ENCODE assay signal across 9 cellular contexts in the genomic region with DNA sequence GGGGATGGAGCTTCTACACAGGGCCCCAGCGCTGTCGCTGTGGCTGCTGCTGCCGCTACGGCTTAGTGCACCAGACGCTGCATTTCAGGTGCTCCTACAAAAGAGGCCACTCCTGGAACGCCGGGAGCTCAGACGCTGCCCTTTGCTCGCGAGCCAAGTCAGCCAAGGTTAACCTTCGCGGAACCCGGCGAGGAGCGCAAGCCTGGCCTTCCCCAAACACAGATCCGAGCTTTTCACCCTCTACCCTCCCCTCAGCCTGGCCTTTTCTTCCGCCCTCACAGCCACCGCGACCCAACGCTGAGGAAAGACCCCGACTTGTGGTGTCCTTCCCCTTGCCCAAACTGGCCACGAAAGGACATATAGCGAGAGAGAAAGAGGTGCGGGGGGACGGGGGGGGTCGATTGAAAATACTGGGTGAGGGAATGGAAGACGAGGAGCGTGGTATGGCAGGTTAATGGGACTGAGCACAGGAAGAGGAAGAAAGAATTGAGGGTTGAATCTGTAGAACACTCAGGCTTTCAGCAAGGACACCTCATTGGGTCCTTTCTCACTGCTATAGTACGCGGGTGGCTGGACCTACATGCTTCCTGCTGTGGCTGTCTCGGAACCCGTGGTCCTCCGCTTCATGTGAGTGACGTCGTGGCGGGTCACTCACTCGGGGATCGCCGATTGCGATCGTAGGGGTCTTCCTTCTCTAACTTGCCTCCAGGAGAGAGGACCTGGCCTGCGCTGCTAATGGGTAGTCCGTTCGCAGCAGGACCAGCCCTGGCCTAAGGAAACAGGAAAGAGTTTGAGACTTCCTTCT. TPM values are rescaled to one million over a fixed set of nuclear protein-coding genes. Genes with fewer than 3 reads are reported as not detected.
A peak's percentile ranks its signal among the peaks of the same experiment; 100 is the strongest.
DNase-seq lines count a peak whose midpoint lies in the region; ATAC-seq, FAIRE-seq and TF ChIP-seq lines count a peak whose summit lies in the region.
"Had no signal": no experiment of that assay in that cellular context is flagged by ENCODE, and none has a peak within 500 bp of the region (broad histone marks: within the 10 kb centered on the region; RNA-seq: fewer than 3 reads in every experiment).

A gene (plus strand): TSS at position 583 of the 805 bp plus-strand sequence. CDS start 8,460 bp downstream, outside the sequence.
A gene (minus strand): TSS at position 242 of the 805 bp plus-strand sequence. CDS start 7,249 bp downstream, outside the sequence.

- dilution Hi-C loops in keratinocyte (cut with MboI; ENCODE audit: extremely low pct_ligation_motif_present, low sequenced_read_pairs): no loop called here

- H3K9ac ChIP-seq in keratinocyte (ENCODE audit: control insufficient read depth, extremely low read depth, insufficient read depth, low read length): peak within 1 kb of the TSS; percentile 96

- peaks cover 63% of the 10 kb centered on the region for H3K79me2 ChIP-seq in keratinocyte (ENCODE audit: control insufficient read depth, insufficient read depth, low read length)

- peak within 1 kb of the TSS; percentile 97 for H3K4me2 ChIP-seq in keratinocyte (ENCODE audit: control insufficient read depth, extremely low read depth, insufficient read depth, low read depth, low read length)

- peaks cover 2% of the 10 kb centered on the region for H3K36me3 Mint-ChIP-seq in chondrocyte (ENCODE audit: low read depth)

- peak; percentile 83 for DNase-seq in AML-193 (lab: John Stamatoyannopoulos, UW)
- DNase-seq in NCI-H446 treated with DMSO at 0.1 percent for 48 hours (lab: John Stamatoyannopoulos, UW): peak; percentile 81
- peak; percentile 81 for DNase-seq in activated CD4-positive, CD25-positive, alpha-beta regulatory T cell treated with anti-CD3 and anti-CD28 coated beads, Interleukin-2, amount 50 U/mL, for 72 hours
- no peak for DNase-seq in chondrocyte (ENCODE audit: low spot score)
- DNase-seq in keratinocyte (ENCODE audit: low read depth, low spot score): peak; percentile 55
- DNase-seq in stimulated activated CD4-positive, alpha-beta T cell treated with anti-CD3 and anti-CD28 coated beads, Interleukin-15, amount 100 ng/mL, for 1 hour (ENCODE audit: low read depth in 1 of 2, low spot score in 1 of 2): peak; percentile 71 to 76

- H3K36me3 ChIP-seq in keratinocyte (ENCODE audit: control insufficient read depth in 2 of 2, extremely low read depth in 1 of 2, insufficient read depth in 2 of 2, low read length in 2 of 2): no peaks in the 10 kb centered on the region

- no peak within 1 kb of the TSS for H3K27ac Mint-ChIP-seq in chondrocyte (ENCODE audit: unreplicated experiment)
- H3K27ac Mint-ChIP-seq: activated naive CD8-positive, alpha-beta T cell had no signal

- peak within 1 kb of the TSS; percentile 93 for H3K27ac ChIP-seq in keratinocyte (ENCODE audit: control insufficient read depth, insufficient read depth, low read length)

- H3K9me3 Mint-ChIP-seq in chondrocyte (ENCODE audit: low read depth): no peaks in the 10 kb centered on the region

- FAIRE-seq in keratinocyte (lab: Jason Lieb, UNC): peak; percentile 79

- ATAC-seq in HG03378 (IDR thresholded peaks at IDR 0.05; ENCODE audit: unreplicated experiment): peak; percentile 87

- no peaks in the 10 kb centered on the region for H3K9me3 ChIP-seq in keratinocyte (ENCODE audit: control insufficient read depth, low read depth, low read length)

- peak; percentile 86 for TF ChIP-seq POLR2A in GM19099 (IDR thresholded peaks at IDR 0.05; ENCODE audit: extremely low read depth, insufficient read length, low read depth)

- peak within 1 kb of the TSS; percentile 75 to 95 (median 80) for H3K4me3 ChIP-seq in keratinocyte (ENCODE audit: control insufficient read depth in 2 of 3, extremely low read depth in 1 of 3, insufficient read depth in 2 of 3, low read depth in 1 of 3, low read length in 3 of 3)

- H3K9me1 ChIP-seq in keratinocyte (ENCODE audit: control insufficient read depth, extremely low read depth, insufficient read depth, low read length): no peaks in the 10 kb centered on the region

- peaks cover 37% of the 10 kb centered on the region for H3K4me1 Mint-ChIP-seq in chondrocyte (ENCODE audit: low read depth)

- H3K4me1 ChIP-seq in keratinocyte (ENCODE audit: control insufficient read depth, extremely low read depth, insufficient read depth, low read length): peaks cover 15% of the 10 kb centered on the region

- H3K27me3 Mint-ChIP-seq in chondrocyte (ENCODE audit: low read depth): no peaks in the 10 kb centered on the region
- H3K27me3 Mint-ChIP-seq: activated naive CD8-positive, alpha-beta T cell had no signal

- TF ChIP-seq CTCF in chondrocyte (IDR thresholded peaks at IDR 0.05) (no peak), keratinocyte (optimal IDR thresholded peaks at IDR 0.05 in 1 of 3, IDR thresholded peaks at IDR 0.05 in 1 of 3, conservative IDR thresholded peaks at IDR 0.05 in 1 of 3; ENCODE audit: extremely low read depth in 1 of 3, insufficient read depth in 2 of 3, low read length in 3 of 3) (no peak)

- no peaks in the 10 kb centered on the region for H3K27me3 ChIP-seq in keratinocyte (ENCODE audit: control insufficient read depth, extremely low read depth, insufficient read depth, low read length)

- no peak within 1 kb of the TSS for H3K4me3 Mint-ChIP-seq in chondrocyte (ENCODE audit: unreplicated experiment)
- H3K4me3 Mint-ChIP-seq: activated naive CD8-positive, alpha-beta T cell had no signal

- H4K20me1 ChIP-seq in keratinocyte (ENCODE audit: control insufficient read depth, extremely low read depth, insufficient read depth, low read length): no peaks in the 10 kb centered on the region

- peak within 1 kb of the TSS; percentile 77 for H2AFZ ChIP-seq in keratinocyte (ENCODE audit: control insufficient read depth, low read length)

RNA-seq across cellular contexts. Expression of the first gene that starts in this region (rescaled TPM):
- 37.4 to 42.8 TPM (median 37.9 TPM) in 3 replicates for total RNA-seq in chondrocyte
- 20.9 to 52.9 TPM (median 28.0 TPM) in 3 replicates for polyA plus RNA-seq in keratinocyte
- 123 TPM for polyA plus RNA-seq in keratinocyte (2011; ENCODE audit: low read depth)
- 25.7 and 47.3 TPM in 2 replicates for polyA plus RNA-seq in keratinocyte (2011; cell fraction: cytosol; rRNA removed)
- polyA plus RNA-seq in keratinocyte (2011; cell fraction: nucleus; rRNA removed): 25.2 and 45.8 TPM in 2 replicates
- 42.7 and 42.8 TPM in 2 replicates for polyA plus RNA-seq in keratinocyte (2012; ENCODE audit: low replicate concordance)
- polyA minus RNA-seq in keratinocyte: 0.66 to 6.5 TPM (median 2.9 TPM) in 3 replicates
- polyA minus RNA-seq in keratinocyte (2011; cell fraction: cytosol; rRNA and poly(A)+ RNA removed): 9.6 TPM
- polyA minus RNA-seq in keratinocyte (2011; cell fraction: nucleus; rRNA and poly(A)+ RNA removed): 4.3 and 8.8 TPM in 2 replicates

RNA-seq across cellular contexts. Expression of the second gene that starts in this region (rescaled TPM):
- 26.0 to 38.3 TPM (median 28.2 TPM) in 3 replicates for total RNA-seq in chondrocyte
- polyA plus RNA-seq in keratinocyte: 14.0 to 22.2 TPM (median 19.3 TPM) in 3 replicates
- polyA plus RNA-seq in keratinocyte (2011; ENCODE audit: low read depth): 10.8 TPM
- 10.3 and 20.2 TPM in 2 replicates for polyA plus RNA-seq in keratinocyte (2011; cell fraction: cytosol; rRNA removed)
- 28.8 and 35.3 TPM in 2 replicates for polyA plus RNA-seq in keratinocyte (2011; cell fraction: nucleus; rRNA removed)
- polyA plus RNA-seq in keratinocyte (2012; ENCODE audit: low replicate concordance): 5.5 and 9.2 TPM in 2 replicates
- polyA minus RNA-seq in keratinocyte: 6.9 to 43.6 TPM (median 32.3 TPM) in 3 replicates
- 11.3 TPM for polyA minus RNA-seq in keratinocyte (2011; cell fraction: cytosol; rRNA and poly(A)+ RNA removed)
- 55.2 and 76.5 TPM in 2 replicates for polyA minus RNA-seq in keratinocyte (2011; cell fraction: nucleus; rRNA and poly(A)+ RNA removed)
